In genomic region chr9:134243778-134244467, GRCh38 we compare ENCODE assay signal across 9 cellular contexts.
A peak's percentile ranks its signal among the peaks of the same experiment; 100 is the strongest.
DNase-seq lines count a peak whose midpoint lies in the region; ATAC-seq and TF ChIP-seq lines count a peak whose summit lies in the region.
"Had no signal": no experiment of that assay in that cellular context is flagged by ENCODE, and none has a peak within 500 bp of the region (broad histone marks: within the 10 kb centered on the region; RNA-seq: fewer than 3 reads in every experiment).

No MANE protein-coding gene starts in this region.

- DNase-seq in GM03348 (ENCODE audit: low spot score): peak; percentile 44
- DNase-seq in RPMI7951 (ENCODE audit: low read depth): peak; percentile 9
- peak in 2 of 3 experiments; percentile 11 to 16 for DNase-seq in effector memory CD8-positive, alpha-beta T cell
- peak; percentile 13 to 14 for DNase-seq in stimulated activated CD4-positive, alpha-beta T cell treated with anti-CD3 and anti-CD28 coated beads, Interleukin-15, amount 100 ng/mL, for 48 hours (ENCODE audit: low read depth in 2 of 2)
- DNase-seq in foreskin fibroblast: no peak
- no peak for DNase-seq in NCI-H2196 (lab: John Stamatoyannopoulos, UW; ENCODE audit: unreplicated experiment)
- DNase-seq in GOT3 (lab: John Stamatoyannopoulos, UW): no peak
- no peak for DNase-seq in T1000 (lab: John Stamatoyannopoulos, UW)
- DNase-seq: activated naive CD8-positive, alpha-beta T cell treated with anti-CD3 and anti-CD28 coated beads, Interleukin-2, amount 10 ng/mL, durations not matched to agents 7 days and 5 days had no signal

- peak overlapping the region in 1 of 2 donors; percentile 30 for H3K27ac Mint-ChIP-seq in effector memory CD8-positive, alpha-beta T cell
- H3K27ac Mint-ChIP-seq: activated naive CD8-positive, alpha-beta T cell treated with anti-CD3 and anti-CD28 coated beads, Interleukin-2, amount 10 ng/mL, durations not matched to agents 7 days and 5 days had no signal

- peak overlapping the region in 1 of 2 donors; percentile 9 for H3K4me3 Mint-ChIP-seq in effector memory CD8-positive, alpha-beta T cell
- H3K4me3 Mint-ChIP-seq: activated naive CD8-positive, alpha-beta T cell treated with anti-CD3 and anti-CD28 coated beads, Interleukin-2, amount 10 ng/mL, durations not matched to agents 7 days and 5 days had no signal

- H3K36me3 Mint-ChIP-seq in effector memory CD8-positive, alpha-beta T cell (ENCODE audit: insufficient read depth): peaks cover 5% of the 10 kb centered on the region
- H3K36me3 Mint-ChIP-seq: activated naive CD8-positive, alpha-beta T cell treated with anti-CD3 and anti-CD28 coated beads, Interleukin-2, amount 10 ng/mL, durations not matched to agents 7 days and 5 days had no signal

- H3K4me1 Mint-ChIP-seq in effector memory CD8-positive, alpha-beta T cell (ENCODE audit: low read depth in 2 of 2): peaks cover 12 to 19% of the 10 kb centered on the region in 2 donors
- H3K4me1 Mint-ChIP-seq: activated naive CD8-positive, alpha-beta T cell treated with anti-CD3 and anti-CD28 coated beads, Interleukin-2, amount 10 ng/mL, durations not matched to agents 7 days and 5 days had no signal

- peak; percentile 92 for ATAC-seq in effector memory CD8-positive, alpha-beta T cell (replicated peaks)

- no peak overlapping the region for H3K4me3 ChIP-seq in foreskin fibroblast (ENCODE audit: low read depth in 1 of 2, low read length in 2 of 2)

- peaks cover 1 to 7% of the 10 kb centered on the region in 2 donors for H3K9me3 Mint-ChIP-seq in effector memory CD8-positive, alpha-beta T cell

- H3K27me3 Mint-ChIP-seq in effector memory CD8-positive, alpha-beta T cell: peaks cover 35 to 48% of the 10 kb centered on the region in 2 donors

- TF ChIP-seq CTCF in foreskin fibroblast (IDR thresholded peaks at IDR 0.05; ENCODE audit: low read depth, low read length): no peak

Comparison
In these comparisons a context has a peak if more than half of its experiments do, and no peak if none do; other contexts are left out.
1. DNase-seq: peak in GM03348 (single experiment), RPMI7951 (single experiment), effector memory CD8-positive, alpha-beta T cell (2 of 3) and stimulated activated CD4-positive, alpha-beta T cell treated with anti-CD3 and anti-CD28 coated beads, Interleukin-15, amount 100 ng/mL, for 48 hours (2 of 2); none in foreskin fibroblast (0 of 2), NCI-H2196 (single experiment), GOT3 (single experiment) and T1000 (single experiment).